7 cellular contexts compared by ENCODE assay signal in the genomic region with DNA sequence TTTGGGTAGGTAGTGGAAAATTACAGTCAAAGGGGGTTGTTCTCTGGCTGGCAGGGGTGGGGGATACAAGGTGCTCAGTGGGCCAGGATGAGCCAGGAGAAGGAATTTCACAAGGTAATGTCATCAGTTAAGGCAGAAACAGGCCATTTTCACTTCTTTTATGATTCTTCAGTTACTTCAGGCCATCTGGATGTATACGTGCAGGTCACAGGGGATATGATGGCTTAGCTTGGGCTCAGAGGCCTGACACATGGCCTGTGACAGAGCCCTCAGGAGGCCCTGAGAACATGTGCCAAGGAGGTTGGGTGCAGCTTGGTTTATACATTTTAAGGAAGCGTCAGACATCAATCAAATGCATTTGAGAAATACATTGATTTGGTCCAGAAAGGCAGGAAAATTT. TPM values are rescaled to one million over a fixed set of nuclear protein-coding genes. Genes with fewer than 3 reads are reported as not detected.
DNase-seq lines count a peak whose midpoint lies in the region; ATAC-seq and TF ChIP-seq lines count a peak whose summit lies in the region.
"Not testable (repeated sequence)": the region's sequence is repeated elsewhere in the genome, so short reads cannot be mapped to it uniquely, and the experiment has no call there.

No MANE protein-coding gene starts in this region.

- CTCF ChIA-PET in activated CD8-positive, alpha-beta T cell treated with anti-CD3 and anti-CD28 coated beads for 36 hours (lab: Charles Lee), result interaction anchor here (0.8 to 2.0 kb wide), 2 partner anchors 59 to 63 kb away, joined by 3 to 7 read pairs; no protein-coding TSS in a partner anchor
- CTCF ChIA-PET in naive thymus-derived CD4-positive, alpha-beta T cell (lab: Charles Lee), result not testable (repeated sequence)

- POLR2A ChIA-PET in activated CD8-positive, alpha-beta T cell treated with anti-CD3 and anti-CD28 coated beads for 36 hours (lab: Charles Lee), result interaction anchor here (2.1 to 2.3 kb wide), 2 partner anchors 12 to 38 kb away, joined by 6 to 11 read pairs; a partner anchor contains a TSS
- POLR2A ChIA-PET in naive thymus-derived CD4-positive, alpha-beta T cell (lab: Charles Lee), result interaction anchor here (1.6 kb wide), 1 partner anchor 37 kb away, joined by 3 read pairs; no protein-coding TSS in a partner anchor

- H3K4me1 Mint-ChIP-seq in GM23338 (peaks cover 48% of the 10 kb centered on the region), endodermal cell (peaks cover 31% of the 10 kb centered on the region)
- peaks cover 58% of the 10 kb centered on the region for H3K4me1 Mint-ChIP-seq in activated CD8-positive, alpha-beta T cell treated with anti-CD3 and anti-CD28 coated beads for 36 hours (ENCODE audit: low read depth)
- peaks cover 50% of the 10 kb centered on the region for H3K4me1 Mint-ChIP-seq in activated naive CD8-positive, alpha-beta T cell (ENCODE audit: low read depth)
- H3K4me1 Mint-ChIP-seq in naive thymus-derived CD4-positive, alpha-beta T cell, result peaks cover 15 to 69% (median 33%) of the 10 kb centered on the region in 7 donors

- H3K9me3 ChIP-seq in RWPE2 (ENCODE audit: severe bottlenecking); endodermal cell (ENCODE audit: control insufficient read depth, low read length); naive thymus-derived CD4-positive, alpha-beta T cell (ENCODE audit: control insufficient read depth in 2 of 3, low read length in 3 of 3): not testable (repeated sequence)

- not testable (repeated sequence) for H3K4me3 Mint-ChIP-seq in GM23338, endodermal cell
- peak overlapping the region; percentile 82 for H3K4me3 Mint-ChIP-seq in activated CD8-positive, alpha-beta T cell treated with anti-CD3 and anti-CD28 coated beads for 36 hours
- H3K4me3 Mint-ChIP-seq in activated naive CD8-positive, alpha-beta T cell, result peak overlapping the region; percentile 89
- H3K4me3 Mint-ChIP-seq in naive thymus-derived CD4-positive, alpha-beta T cell, result peak overlapping the region; percentile 40 to 95 (median 88)

- not testable (repeated sequence) for H2AFZ ChIP-seq in GM23338

- intact Hi-C loops in activated CD8-positive, alpha-beta T cell treated with anti-CD3 and anti-CD28 coated beads for 36 hours (cut with micrococcal nuclease); naive thymus-derived CD4-positive, alpha-beta T cell (cut with micrococcal nuclease): not testable (repeated sequence)

- not testable (repeated sequence) for H3K9ac ChIP-seq in endodermal cell (ENCODE audit: extremely low read depth, low read length, poor library complexity, severe bottlenecking)

- not testable (repeated sequence) for TF ChIP-seq CTCF in GM23338 (conservative IDR thresholded peaks at IDR 0.05; ENCODE audit: low read depth in 2 of 2); RWPE2 (IDR thresholded peaks at IDR 0.05; ENCODE audit: poor library complexity, severe bottlenecking); activated CD8-positive, alpha-beta T cell treated with anti-CD3 and anti-CD28 coated beads for 36 hours (IDR thresholded peaks at IDR 0.05); endodermal cell (conservative IDR thresholded peaks at IDR 0.05)

- not testable (repeated sequence) for H3K4me3 ChIP-seq in GM23338; RWPE2 (ENCODE audit: severe bottlenecking); endodermal cell (ENCODE audit: low read length); naive thymus-derived CD4-positive, alpha-beta T cell (ENCODE audit: low read length)

- H3K27ac ChIP-seq in GM23338 (ENCODE audit: low read depth) (peak overlapping the region; percentile 89), RWPE2 (ENCODE audit: poor library complexity, severe bottlenecking) (peak overlapping the region; percentile 71)
- H3K27ac ChIP-seq in endodermal cell (ENCODE audit: low read depth, low read length), result not testable (repeated sequence)
- peak overlapping the region; percentile 98 for H3K27ac ChIP-seq in naive thymus-derived CD4-positive, alpha-beta T cell (ENCODE audit: low read depth, low read length)

- H4K20me1 ChIP-seq in GM23338 (replicated peaks; ENCODE audit: insufficient read depth), result not testable (repeated sequence)

- not testable (repeated sequence) for H3K36me3 ChIP-seq in GM23338 (ENCODE audit: insufficient read depth); RWPE2 (ENCODE audit: low read depth); endodermal cell (ENCODE audit: control insufficient read depth, insufficient read depth, low read length); naive thymus-derived CD4-positive, alpha-beta T cell (ENCODE audit: control insufficient read depth in 2 of 3, insufficient read depth in 3 of 3, low read length in 3 of 3)

- ATAC-seq in GM23338; RWPE2 (ENCODE audit: low read depth); activated CD8-positive, alpha-beta T cell treated with anti-CD3 and anti-CD28 coated beads for 36 hours; naive thymus-derived CD4-positive, alpha-beta T cell: not testable (repeated sequence)

- not testable (repeated sequence) for H3K9me3 Mint-ChIP-seq in GM23338; activated CD8-positive, alpha-beta T cell treated with anti-CD3 and anti-CD28 coated beads for 36 hours; activated naive CD8-positive, alpha-beta T cell (ENCODE audit: low read depth); endodermal cell; naive thymus-derived CD4-positive, alpha-beta T cell

- H3K79me2 ChIP-seq in GM23338 (replicated peaks; ENCODE audit: insufficient read depth), result not testable (repeated sequence)

- DNase-seq in GM23338 (ENCODE audit: low spot score); RWPE2 (ENCODE audit: low spot score); naive thymus-derived CD4-positive, alpha-beta T cell: not testable (repeated sequence)
- peak; percentile 33 for DNase-seq in activated CD8-positive, alpha-beta T cell treated with anti-CD3 and anti-CD28 coated beads for 36 hours
- peak; percentile 60 for DNase-seq in endodermal cell
- DNase-seq in stimulated activated CD4-positive, alpha-beta T cell treated with anti-CD3 and anti-CD28 coated beads, Interleukin-15, amount 100 ng/mL, for 24 hours, result peak; percentile 45

- peaks cover 38% of the 10 kb centered on the region for H3K4me1 ChIP-seq in GM23338 (ENCODE audit: insufficient read depth)
- peaks cover 27% of the 10 kb centered on the region for H3K4me1 ChIP-seq in RWPE2 (ENCODE audit: insufficient read depth, poor library complexity, severe bottlenecking)
- H3K4me1 ChIP-seq in endodermal cell (ENCODE audit: control insufficient read depth, insufficient read depth, low read length), result peaks cover 15% of the 10 kb centered on the region
- peaks cover 21 to 42% of the 10 kb centered on the region in 2 donors for H3K4me1 ChIP-seq in naive thymus-derived CD4-positive, alpha-beta T cell (ENCODE audit: control insufficient read depth in 2 of 2, insufficient read depth in 2 of 2, low read length in 2 of 2)

- H3K27me3 ChIP-seq in GM23338 (ENCODE audit: insufficient read depth); RWPE2 (ENCODE audit: insufficient read depth, poor library complexity, severe bottlenecking); endodermal cell (ENCODE audit: control insufficient read depth, insufficient read depth, low read length, poor library complexity, severe bottlenecking); naive thymus-derived CD4-positive, alpha-beta T cell (ENCODE audit: control insufficient read depth in 2 of 2, insufficient read depth in 2 of 2, low read length in 2 of 2): not testable (repeated sequence)

- H3K27me3 Mint-ChIP-seq in GM23338 (ENCODE audit: insufficient read depth, low read depth, poor library complexity), result peaks cover 28% of the 10 kb centered on the region
- not testable (repeated sequence) for H3K27me3 Mint-ChIP-seq in activated CD8-positive, alpha-beta T cell treated with anti-CD3 and anti-CD28 coated beads for 36 hours; activated naive CD8-positive, alpha-beta T cell; endodermal cell (ENCODE audit: insufficient read depth); naive thymus-derived CD4-positive, alpha-beta T cell

- H3K27ac Mint-ChIP-seq in GM23338, result peak overlapping the region; percentile 88
- H3K27ac Mint-ChIP-seq in activated CD8-positive, alpha-beta T cell treated with anti-CD3 and anti-CD28 coated beads for 36 hours, result peak overlapping the region; percentile 92
- H3K27ac Mint-ChIP-seq in activated naive CD8-positive, alpha-beta T cell, result peak overlapping the region; percentile 87
- H3K27ac Mint-ChIP-seq in endodermal cell, result peak overlapping the region; percentile 56
- H3K27ac Mint-ChIP-seq in naive thymus-derived CD4-positive, alpha-beta T cell, result peak overlapping the region; percentile 92 to 99 (median 95)

- H3K36me3 Mint-ChIP-seq in GM23338 (ENCODE audit: low read depth); activated CD8-positive, alpha-beta T cell treated with anti-CD3 and anti-CD28 coated beads for 36 hours (ENCODE audit: low read depth); activated naive CD8-positive, alpha-beta T cell; naive thymus-derived CD4-positive, alpha-beta T cell: not testable (repeated sequence)
- peaks cover 15% of the 10 kb centered on the region for H3K36me3 Mint-ChIP-seq in endodermal cell (ENCODE audit: low read depth)

- H3K4me2 ChIP-seq in GM23338, result peak overlapping the region; percentile 60; the same call in 1 of the 2 replicates

- 81 to 95% methylated on average over 2 of the region's 2 CpGs for WGBS in endodermal cell (ENCODE audit: insufficient coverage in 1 of 2, insufficient read length in 1 of 2), 2 experiments

- peaks cover 36% of the 10 kb centered on the region for H3F3A ChIP-seq in GM23338 (replicated peaks; ENCODE audit: low read depth)

- not testable (repeated sequence) for H3K9me2 ChIP-seq in GM23338 (ENCODE audit: insufficient read depth)

RNA-seq across cellular contexts. Expression of a gene that starts 2.4 kb away (rescaled TPM):
- 52.5 and 67.2 TPM in 2 replicates for total RNA-seq in GM23338 (2014; rRNA removed; shearing (Covaris generic))
- polyA plus RNA-seq in GM23338 (2016; fragmentation: Nextera tagmentation; extraction: Ambion mirVana), result 21.2 and 21.9 TPM in 2 replicates
- 100 to 1,000 TPM; 131 to 142 TPM for total RNA-seq in activated CD8-positive, alpha-beta T cell treated with anti-CD3 and anti-CD28 coated beads for 36 hours
- 100 to 1,000 TPM in 1 of 2 donors, 10 to 100 TPM in 1; 98.8 to 136 TPM for total RNA-seq in endodermal cell
- polyA plus RNA-seq in endodermal cell (2013, experiment 1 of 2), result 30.0 TPM
- polyA plus RNA-seq in endodermal cell (2013, experiment 2 of 2), result 28.2 TPM
- 100 to 1,000 TPM; 317 to 775 (median 426) TPM for total RNA-seq in naive thymus-derived CD4-positive, alpha-beta T cell
- 10 to 100 TPM; 33.3 to 49.6 TPM for polyA plus RNA-seq in naive thymus-derived CD4-positive, alpha-beta T cell

RNA-seq across cellular contexts. Expression of a gene that starts 38.1 kb away (rescaled TPM):
- 16.1 and 23.0 TPM in 2 replicates for total RNA-seq in GM23338 (2014; rRNA removed; shearing (Covaris generic))
- polyA plus RNA-seq in GM23338 (2016; fragmentation: Nextera tagmentation; extraction: Ambion mirVana), result 10.8 and 10.9 TPM in 2 replicates
- 1 to 10 TPM; 1.6 to 1.7 TPM for total RNA-seq in activated CD8-positive, alpha-beta T cell treated with anti-CD3 and anti-CD28 coated beads for 36 hours
- 10 to 100 TPM; 43.7 to 48.2 TPM for total RNA-seq in endodermal cell
- polyA plus RNA-seq in endodermal cell (2013, experiment 1 of 2), result 25.4 TPM
- polyA plus RNA-seq in endodermal cell (2013, experiment 2 of 2), result 25.1 TPM
- total RNA-seq in naive thymus-derived CD4-positive, alpha-beta T cell, result 10 to 100 TPM in 4 of 5 experiments, 1 to 10 TPM in 1; 7.9 to 87.5 (median 67.5) TPM
- 1 to 10 TPM; 3.7 to 7.3 TPM for polyA plus RNA-seq in naive thymus-derived CD4-positive, alpha-beta T cell

RNA-seq across cellular contexts. Expression of a gene that starts 38.2 kb away (rescaled TPM):
- 9.6 and 26.9 TPM in 2 replicates for total RNA-seq in GM23338 (2014; rRNA removed; shearing (Covaris generic))
- 17.5 and 18.6 TPM in 2 replicates for polyA plus RNA-seq in GM23338 (2016; fragmentation: Nextera tagmentation; extraction: Ambion mirVana)
- 1 to 10 TPM; 7.8 to 8.3 TPM for total RNA-seq in activated CD8-positive, alpha-beta T cell treated with anti-CD3 and anti-CD28 coated beads for 36 hours
- total RNA-seq in endodermal cell, result 10 to 100 TPM; 40.4 to 42.5 TPM
- 27.5 TPM for polyA plus RNA-seq in endodermal cell (2013, experiment 1 of 2)
- 21.8 TPM for polyA plus RNA-seq in endodermal cell (2013, experiment 2 of 2)
- total RNA-seq in naive thymus-derived CD4-positive, alpha-beta T cell, result 100 to 1,000 TPM in 4 of 5 experiments, 10 to 100 TPM in 1; 32.8 to 181 (median 147) TPM
- 10 to 100 TPM; 31.1 to 55.2 TPM for polyA plus RNA-seq in naive thymus-derived CD4-positive, alpha-beta T cell
